ENCODE assay signal across 1 cellular context in genomic region chr9:33264473-33265177, GRCh38.
TF ChIP-seq lines count a peak whose summit lies in the region.

TSS of gene BAG1 (minus strand) at chr9:33264708.
TSS of gene CHMP5 (plus strand) at chr9:33265049. CDS start at chr9:33265079, 30 bp downstream.

TF ChIP-seq in HepG2, 621 proteins besides CTCF, POLR2A, EP300 and RAD21 (continued from another document and continues in another):
- TF ChIP-seq PRMT3 (CRISPR knock-in tag; IDR thresholded peaks at IDR 0.05; ENCODE audit: borderline replicate concordance, low read depth) (no peak), CENPX (CRISPR knock-in tag; IDR thresholded peaks at IDR 0.05) (no peak), ZBTB42 (CRISPR knock-in tag; IDR thresholded peaks at IDR 0.05) (no peak), ZFYVE20 (CRISPR knock-in tag; IDR thresholded peaks at IDR 0.05; ENCODE audit: borderline replicate concordance, low read depth) (no peak), U2AF2 (IDR thresholded peaks at IDR 0.05; ENCODE audit: low read depth, low read length) (no peak), NCOA5 (CRISPR knock-in tag; IDR thresholded peaks at IDR 0.05) (no peak), ATF7-NPFF (CRISPR knock-in tag; IDR thresholded peaks at IDR 0.05; ENCODE audit: low read depth) (peak; percentile 50; the same call in 1 of the 2 replicates), KDM2A (CRISPR knock-in tag; IDR thresholded peaks at IDR 0.05; ENCODE audit: borderline replicate concordance, low read depth) (no peak; the same call in 1 of the 2 replicates), IKZF5 (CRISPR knock-in tag; IDR thresholded peaks at IDR 0.05) (peak; percentile 20; the same call in 1 of the 2 replicates), ZNF567 (CRISPR knock-in tag; IDR thresholded peaks at IDR 0.05; ENCODE audit: borderline replicate concordance) (0 out of 2 replicates have a peak, but pooled peaks have one; percentile 30), GTF3A (CRISPR knock-in tag; conservative IDR thresholded peaks at IDR 0.05) (no peak), PRDM15 (CRISPR knock-in tag; IDR thresholded peaks at IDR 0.05) (peak; percentile 92), JUND (CRISPR knock-in tag; IDR thresholded peaks at IDR 0.05) (no peak), ZNF484 (CRISPR knock-in tag; IDR thresholded peaks at IDR 0.05; ENCODE audit: borderline replicate concordance, low read depth) (no peak), THAP11 (CRISPR knock-in tag; IDR thresholded peaks at IDR 0.05) (peak; percentile 85), NBN (conservative IDR thresholded peaks at IDR 0.05) (no peak), ZNF710 (CRISPR knock-in tag; IDR thresholded peaks at IDR 0.05; ENCODE audit: borderline replicate concordance) (no peak), ZNF143 (CRISPR knock-in tag; IDR thresholded peaks at IDR 0.05) (no peak), ZNF207 (IDR thresholded peaks at IDR 0.05; ENCODE audit: borderline replicate concordance) (no peak), SPEN (CRISPR knock-in tag; IDR thresholded peaks at IDR 0.05; ENCODE audit: low read depth) (peak; percentile 57), TBX2 (CRISPR knock-in tag; IDR thresholded peaks at IDR 0.05; ENCODE audit: borderline replicate concordance) (no peak; the same call in 1 of the 2 replicates), ZNF891 (CRISPR knock-in tag; IDR thresholded peaks at IDR 0.05) (peak; percentile 5; the same call in 1 of the 2 replicates), ZNF547 (CRISPR knock-in tag; IDR thresholded peaks at IDR 0.05) (peak; percentile 8; the same call in 1 of the 2 replicates), KAT8 (CRISPR knock-in tag; IDR thresholded peaks at IDR 0.05) (peak; percentile 88), SMAD1 (CRISPR knock-in tag; IDR thresholded peaks at IDR 0.05; ENCODE audit: borderline replicate concordance, low read depth) (peak; percentile 60; the same call in 1 of the 2 replicates), EED (CRISPR knock-in tag; IDR thresholded peaks at IDR 0.05) (no peak), ASH2L (IDR thresholded peaks at IDR 0.05; ENCODE audit: insufficient read length, low read depth, low read length) (peak; percentile 32), ZNF24 (IDR thresholded peaks at IDR 0.05) (no peak), ZNF781 (CRISPR knock-in tag; IDR thresholded peaks at IDR 0.05; ENCODE audit: borderline replicate concordance, not compliant biosample characterization) (no peak), HOXA5 (CRISPR knock-in tag; IDR thresholded peaks at IDR 0.05) (peak; percentile 33; the same call in 1 of the 2 replicates), ZNF557 (CRISPR knock-in tag; IDR thresholded peaks at IDR 0.05) (no peak), FOXA3 (CRISPR knock-in tag; IDR thresholded peaks at IDR 0.05) (peak; percentile 25; the same call in 1 of the 2 replicates), SRY (CRISPR knock-in tag; IDR thresholded peaks at IDR 0.05) (no peak; the same call in 1 of the 2 replicates), ZSCAN20 (CRISPR knock-in tag; IDR thresholded peaks at IDR 0.05; ENCODE audit: borderline replicate concordance) (0 out of 2 replicates have a peak, but pooled peaks have one; percentile 23)
- TF ChIP-seq, protein P1, sequence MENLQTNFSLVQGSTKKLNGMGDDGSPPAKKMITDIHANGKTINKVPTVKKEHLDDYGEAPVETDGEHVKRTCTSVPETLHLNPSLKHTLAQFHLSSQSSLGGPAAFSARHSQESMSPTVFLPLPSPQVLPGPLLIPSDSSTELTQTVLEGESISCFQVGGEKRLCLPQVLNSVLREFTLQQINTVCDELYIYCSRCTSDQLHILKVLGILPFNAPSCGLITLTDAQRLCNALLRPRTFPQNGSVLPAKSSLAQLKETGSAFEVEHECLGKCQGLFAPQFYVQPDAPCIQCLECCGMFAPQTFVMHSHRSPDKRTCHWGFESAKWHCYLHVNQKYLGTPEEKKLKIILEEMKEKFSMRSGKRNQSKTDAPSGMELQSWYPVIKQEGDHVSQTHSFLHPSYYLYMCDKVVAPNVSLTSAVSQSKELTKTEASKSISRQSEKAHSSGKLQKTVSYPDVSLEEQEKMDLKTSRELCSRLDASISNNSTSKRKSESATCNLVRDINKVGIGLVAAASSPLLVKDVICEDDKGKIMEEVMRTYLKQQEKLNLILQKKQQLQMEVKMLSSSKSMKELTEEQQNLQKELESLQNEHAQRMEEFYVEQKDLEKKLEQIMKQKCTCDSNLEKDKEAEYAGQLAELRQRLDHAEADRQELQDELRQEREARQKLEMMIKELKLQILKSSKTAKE (CRISPR knock-in tag; IDR thresholded peaks at IDR 0.05; ENCODE audit: borderline replicate concordance) = no peak
- TF ChIP-seq, protein P2, sequence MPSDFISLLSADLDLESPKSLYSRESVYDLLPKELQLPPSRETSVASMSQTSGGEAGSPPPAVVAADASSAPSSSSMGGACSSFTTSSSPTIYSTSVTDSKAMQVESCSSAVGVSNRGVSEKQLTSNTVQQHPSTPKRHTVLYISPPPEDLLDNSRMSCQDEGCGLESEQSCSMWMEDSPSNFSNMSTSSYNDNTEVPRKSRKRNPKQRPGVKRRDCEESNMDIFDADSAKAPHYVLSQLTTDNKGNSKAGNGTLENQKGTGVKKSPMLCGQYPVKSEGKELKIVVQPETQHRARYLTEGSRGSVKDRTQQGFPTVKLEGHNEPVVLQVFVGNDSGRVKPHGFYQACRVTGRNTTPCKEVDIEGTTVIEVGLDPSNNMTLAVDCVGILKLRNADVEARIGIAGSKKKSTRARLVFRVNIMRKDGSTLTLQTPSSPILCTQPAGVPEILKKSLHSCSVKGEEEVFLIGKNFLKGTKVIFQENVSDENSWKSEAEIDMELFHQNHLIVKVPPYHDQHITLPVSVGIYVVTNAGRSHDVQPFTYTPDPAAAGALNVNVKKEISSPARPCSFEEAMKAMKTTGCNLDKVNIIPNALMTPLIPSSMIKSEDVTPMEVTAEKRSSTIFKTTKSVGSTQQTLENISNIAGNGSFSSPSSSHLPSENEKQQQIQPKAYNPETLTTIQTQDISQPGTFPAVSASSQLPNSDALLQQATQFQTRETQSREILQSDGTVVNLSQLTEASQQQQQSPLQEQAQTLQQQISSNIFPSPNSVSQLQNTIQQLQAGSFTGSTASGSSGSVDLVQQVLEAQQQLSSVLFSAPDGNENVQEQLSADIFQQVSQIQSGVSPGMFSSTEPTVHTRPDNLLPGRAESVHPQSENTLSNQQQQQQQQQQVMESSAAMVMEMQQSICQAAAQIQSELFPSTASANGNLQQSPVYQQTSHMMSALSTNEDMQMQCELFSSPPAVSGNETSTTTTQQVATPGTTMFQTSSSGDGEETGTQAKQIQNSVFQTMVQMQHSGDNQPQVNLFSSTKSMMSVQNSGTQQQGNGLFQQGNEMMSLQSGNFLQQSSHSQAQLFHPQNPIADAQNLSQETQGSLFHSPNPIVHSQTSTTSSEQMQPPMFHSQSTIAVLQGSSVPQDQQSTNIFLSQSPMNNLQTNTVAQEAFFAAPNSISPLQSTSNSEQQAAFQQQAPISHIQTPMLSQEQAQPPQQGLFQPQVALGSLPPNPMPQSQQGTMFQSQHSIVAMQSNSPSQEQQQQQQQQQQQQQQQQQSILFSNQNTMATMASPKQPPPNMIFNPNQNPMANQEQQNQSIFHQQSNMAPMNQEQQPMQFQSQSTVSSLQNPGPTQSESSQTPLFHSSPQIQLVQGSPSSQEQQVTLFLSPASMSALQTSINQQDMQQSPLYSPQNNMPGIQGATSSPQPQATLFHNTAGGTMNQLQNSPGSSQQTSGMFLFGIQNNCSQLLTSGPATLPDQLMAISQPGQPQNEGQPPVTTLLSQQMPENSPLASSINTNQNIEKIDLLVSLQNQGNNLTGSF (CRISPR knock-in tag; IDR thresholded peaks at IDR 0.05) = peak; percentile 82; the same call in 1 of the 2 replicates
- TF ChIP-seq, protein P3, sequence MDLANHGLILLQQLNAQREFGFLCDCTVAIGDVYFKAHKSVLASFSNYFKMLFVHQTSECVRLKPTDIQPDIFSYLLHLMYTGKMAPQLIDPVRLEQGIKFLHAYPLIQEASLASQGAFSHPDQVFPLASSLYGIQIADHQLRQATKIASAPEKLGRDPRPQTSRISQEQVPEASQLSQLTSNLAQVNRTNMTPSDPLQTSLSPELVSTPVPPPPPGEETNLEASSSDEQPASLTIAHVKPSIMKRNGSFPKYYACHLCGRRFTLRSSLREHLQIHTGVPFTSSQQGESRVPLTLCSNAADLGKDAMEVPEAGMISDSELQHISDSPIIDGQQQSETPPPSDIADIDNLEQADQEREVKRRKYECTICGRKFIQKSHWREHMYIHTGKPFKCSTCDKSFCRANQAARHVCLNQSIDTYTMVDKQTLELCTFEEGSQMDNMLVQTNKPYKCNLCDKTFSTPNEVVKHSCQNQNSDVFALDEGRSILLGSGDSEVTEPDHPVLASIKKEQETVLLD (CRISPR knock-in tag; IDR thresholded peaks at IDR 0.05; ENCODE audit: low read depth) = 0 out of 2 replicates have a peak, but pooled peaks have one; percentile 43
- TF ChIP-seq, protein P4, sequence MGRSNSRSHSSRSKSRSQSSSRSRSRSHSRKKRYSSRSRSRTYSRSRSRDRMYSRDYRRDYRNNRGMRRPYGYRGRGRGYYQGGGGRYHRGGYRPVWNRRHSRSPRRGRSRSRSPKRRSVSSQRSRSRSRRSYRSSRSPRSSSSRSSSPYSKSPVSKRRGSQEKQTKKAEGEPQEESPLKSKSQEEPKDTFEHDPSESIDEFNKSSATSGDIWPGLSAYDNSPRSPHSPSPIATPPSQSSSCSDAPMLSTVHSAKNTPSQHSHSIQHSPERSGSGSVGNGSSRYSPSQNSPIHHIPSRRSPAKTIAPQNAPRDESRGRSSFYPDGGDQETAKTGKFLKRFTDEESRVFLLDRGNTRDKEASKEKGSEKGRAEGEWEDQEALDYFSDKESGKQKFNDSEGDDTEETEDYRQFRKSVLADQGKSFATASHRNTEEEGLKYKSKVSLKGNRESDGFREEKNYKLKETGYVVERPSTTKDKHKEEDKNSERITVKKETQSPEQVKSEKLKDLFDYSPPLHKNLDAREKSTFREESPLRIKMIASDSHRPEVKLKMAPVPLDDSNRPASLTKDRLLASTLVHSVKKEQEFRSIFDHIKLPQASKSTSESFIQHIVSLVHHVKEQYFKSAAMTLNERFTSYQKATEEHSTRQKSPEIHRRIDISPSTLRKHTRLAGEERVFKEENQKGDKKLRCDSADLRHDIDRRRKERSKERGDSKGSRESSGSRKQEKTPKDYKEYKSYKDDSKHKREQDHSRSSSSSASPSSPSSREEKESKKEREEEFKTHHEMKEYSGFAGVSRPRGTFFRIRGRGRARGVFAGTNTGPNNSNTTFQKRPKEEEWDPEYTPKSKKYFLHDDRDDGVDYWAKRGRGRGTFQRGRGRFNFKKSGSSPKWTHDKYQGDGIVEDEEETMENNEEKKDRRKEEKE (IDR thresholded peaks at IDR 0.05) = no peak
- TF ChIP-seq, protein P5, sequence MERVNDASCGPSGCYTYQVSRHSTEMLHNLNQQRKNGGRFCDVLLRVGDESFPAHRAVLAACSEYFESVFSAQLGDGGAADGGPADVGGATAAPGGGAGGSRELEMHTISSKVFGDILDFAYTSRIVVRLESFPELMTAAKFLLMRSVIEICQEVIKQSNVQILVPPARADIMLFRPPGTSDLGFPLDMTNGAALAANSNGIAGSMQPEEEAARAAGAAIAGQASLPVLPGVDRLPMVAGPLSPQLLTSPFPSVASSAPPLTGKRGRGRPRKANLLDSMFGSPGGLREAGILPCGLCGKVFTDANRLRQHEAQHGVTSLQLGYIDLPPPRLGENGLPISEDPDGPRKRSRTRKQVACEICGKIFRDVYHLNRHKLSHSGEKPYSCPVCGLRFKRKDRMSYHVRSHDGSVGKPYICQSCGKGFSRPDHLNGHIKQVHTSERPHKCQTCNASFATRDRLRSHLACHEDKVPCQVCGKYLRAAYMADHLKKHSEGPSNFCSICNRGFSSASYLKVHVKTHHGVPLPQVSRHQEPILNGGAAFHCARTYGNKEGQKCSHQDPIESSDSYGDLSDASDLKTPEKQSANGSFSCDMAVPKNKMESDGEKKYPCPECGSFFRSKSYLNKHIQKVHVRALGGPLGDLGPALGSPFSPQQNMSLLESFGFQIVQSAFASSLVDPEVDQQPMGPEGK (CRISPR knock-in tag; IDR thresholded peaks at IDR 0.05) = peak; percentile 86
